ENCODE assay signal across 16 cellular contexts in genomic region chr22:39703890-39704658, GRCh38.
DNase-seq lines count a peak whose midpoint lies in the region; ATAC-seq and TF ChIP-seq lines count a peak whose summit lies in the region.
"Had no signal": no experiment of that assay in that cellular context is flagged by ENCODE, and none has a peak within 500 bp of the region (broad histone marks: within the 10 kb centered on the region; RNA-seq: fewer than 3 reads in every experiment).

No MANE protein-coding gene starts in this region.

- CTCF ChIA-PET in HEK293 (lab: Yijun Ruan, JAX) = interaction anchor here (0.7 kb wide), 1 partner anchor 527 kb away, joined by 3 read pairs; no protein-coding TSS in a partner anchor

- in situ Hi-C loops in gastrocnemius medialis (cut with MboI; ENCODE audit: low sequenced_read_pairs in 4 of 4) = no loop called here

- no peaks in the 10 kb centered on the region for H3K4me1 ChIP-seq in HEK293 (ENCODE audit: control insufficient read depth, insufficient read depth, low read length)
- no peaks in the 10 kb centered on the region for H3K4me1 ChIP-seq in left ventricle myocardium inferior
- H3K4me1 ChIP-seq in gastrocnemius medialis = peaks cover 12 to 14% of the 10 kb centered on the region in 2 donors
- H3K4me1 ChIP-seq: adrenal gland, parathyroid adenoma had no signal

- intact Hi-C loops in left ventricle myocardium inferior (cut with micrococcal nuclease) = no loop called here
- intact Hi-C loops in gastrocnemius medialis (cut with DNase I; ENCODE audit: low total_unique reads) = no loop called here

- H3K4me3 ChIP-seq in HEK293 (ENCODE audit: low read depth, low read length) (no peak overlapping the region), left ventricle myocardium inferior (no peak overlapping the region), gastrocnemius medialis (no peak overlapping the region), foreskin fibroblast (ENCODE audit: low read depth in 1 of 2, low read length in 2 of 2) (no peak overlapping the region)
- H3K4me3 ChIP-seq: adrenal gland had no signal

- H3K27me3 ChIP-seq in left ventricle myocardium inferior (ENCODE audit: low read depth) (peaks cover 92% of the 10 kb centered on the region), gastrocnemius medialis (peaks cover 0 to 3% (median 0%) of the 10 kb centered on the region in 3 donors)
- H3K27me3 ChIP-seq: adrenal gland had no signal

- POLR2A ChIA-PET in HEK293 (lab: Yijun Ruan, JAX) = interaction anchor here (0.6 kb wide), 1 partner anchor 112 kb away, joined by 4 read pairs; no protein-coding TSS in a partner anchor

- TF ChIP-seq POLR2A in gastrocnemius medialis (IDR thresholded peaks at IDR 0.05) = no peak

- ATAC-seq in gastrocnemius medialis (peak; percentile 79 to 84), HG03175 (IDR thresholded peaks at IDR 0.05; ENCODE audit: unreplicated experiment) (no peak)
- ATAC-seq: activated CD8-positive, alpha-beta T cell treated with anti-CD3 and anti-CD28 coated beads, Interleukin-2, amount 10 ng/mL, durations not matched to agents 7 days and 5 days; activated T-helper 17 cell treated with anti-CD3 and anti-CD28 coated beads, Interleukin-2, amount 50 U/mL, for 72 hours had no signal

- no peaks in the 10 kb centered on the region for H3K9me3 ChIP-seq in HEK293 (ENCODE audit: control insufficient read depth, insufficient read depth, low read depth, low read length)
- H3K9me3 ChIP-seq in left ventricle myocardium inferior (replicated peaks) = no peaks in the 10 kb centered on the region
- no peaks in the 10 kb centered on the region for H3K9me3 ChIP-seq in gastrocnemius medialis
- H3K9me3 ChIP-seq: adrenal gland had no signal

- TF ChIP-seq CTCF in HEK293 (tag by site-specific recombination; IDR thresholded peaks at IDR 0.05) (no peak), left ventricle myocardium inferior (IDR thresholded peaks at IDR 0.05; ENCODE audit: borderline replicate concordance) (no peak), gastrocnemius medialis (IDR thresholded peaks at IDR 0.05 in 4 of 5, conservative IDR thresholded peaks at IDR 0.05 in 1 of 5) (no peak), foreskin fibroblast (IDR thresholded peaks at IDR 0.05; ENCODE audit: low read depth, low read length) (no peak)

- no peak overlapping the region for H3K27ac ChIP-seq in HEK293 (ENCODE audit: extremely low read depth, low read depth, low read length)
- H3K27ac ChIP-seq in left ventricle myocardium inferior (replicated peaks) = no peak overlapping the region
- H3K27ac ChIP-seq in gastrocnemius medialis = peak overlapping the region; percentile 53 to 89 (median 74)
- H3K27ac ChIP-seq: adrenal gland, parathyroid adenoma, VCaP had no signal

- no peaks in the 10 kb centered on the region for H3K36me3 ChIP-seq in HEK293 (ENCODE audit: control insufficient read depth in 2 of 2, insufficient read depth in 1 of 2, low read length in 2 of 2)
- no peaks in the 10 kb centered on the region for H3K36me3 ChIP-seq in left ventricle myocardium inferior
- no peaks in the 10 kb centered on the region for H3K36me3 ChIP-seq in gastrocnemius medialis
- H3K36me3 ChIP-seq: adrenal gland had no signal

- DNase-seq in NCI-H82 treated with DMSO at 0.1 percent for 48 hours (lab: John Stamatoyannopoulos, UW; ENCODE audit: unreplicated experiment) = peak; percentile 82
- peak; percentile 47 for DNase-seq in left ventricle myocardium inferior
- DNase-seq in gastrocnemius medialis = peak; percentile 75 to 76
- DNase-seq in midbrain (lab: John Stamatoyannopoulos, UW) = no peak
- DNase-seq in SIG-M5 treated with dmso at 0.1 percent for 504 hours (lab: John Stamatoyannopoulos, UW; ENCODE audit: unreplicated experiment) = no peak
- no peak for DNase-seq in foreskin fibroblast
- DNase-seq: activated CD8-positive, alpha-beta T cell treated with anti-CD3 and anti-CD28 coated beads, Interleukin-2, amount 10 ng/mL, durations not matched to agents 7 days and 5 days; Calu3; islet precursor cell; Karpas-422 had no signal

TF ChIP-seq in HEK293, 187 proteins besides CTCF, POLR2A, EP300 and RAD21:
- TF ChIP-seq GFI1B (tag by site-specific recombination; IDR thresholded peaks at IDR 0.05) (no peak), ZIC2 (tag by site-specific recombination; IDR thresholded peaks at IDR 0.05) (peak; percentile 94), OVOL3 (tag by site-specific recombination; IDR thresholded peaks at IDR 0.05) (no peak)

Comparison
In these comparisons a context has a peak if more than half of its experiments do, and no peak if none do; other contexts are left out.
1. H3K27ac ChIP-seq: peak in gastrocnemius medialis (4 of 4); none in HEK293 (single experiment) and left ventricle myocardium inferior (single experiment).
2. DNase-seq: peak in NCI-H82 treated with DMSO at 0.1 percent for 48 hours (single experiment), left ventricle myocardium inferior (single experiment) and gastrocnemius medialis (2 of 2); none in midbrain (single experiment), SIG-M5 treated with dmso at 0.1 percent for 504 hours (single experiment) and foreskin fibroblast (0 of 2).